ENCODE assay signal across 4 cellular contexts in the genomic region with DNA sequence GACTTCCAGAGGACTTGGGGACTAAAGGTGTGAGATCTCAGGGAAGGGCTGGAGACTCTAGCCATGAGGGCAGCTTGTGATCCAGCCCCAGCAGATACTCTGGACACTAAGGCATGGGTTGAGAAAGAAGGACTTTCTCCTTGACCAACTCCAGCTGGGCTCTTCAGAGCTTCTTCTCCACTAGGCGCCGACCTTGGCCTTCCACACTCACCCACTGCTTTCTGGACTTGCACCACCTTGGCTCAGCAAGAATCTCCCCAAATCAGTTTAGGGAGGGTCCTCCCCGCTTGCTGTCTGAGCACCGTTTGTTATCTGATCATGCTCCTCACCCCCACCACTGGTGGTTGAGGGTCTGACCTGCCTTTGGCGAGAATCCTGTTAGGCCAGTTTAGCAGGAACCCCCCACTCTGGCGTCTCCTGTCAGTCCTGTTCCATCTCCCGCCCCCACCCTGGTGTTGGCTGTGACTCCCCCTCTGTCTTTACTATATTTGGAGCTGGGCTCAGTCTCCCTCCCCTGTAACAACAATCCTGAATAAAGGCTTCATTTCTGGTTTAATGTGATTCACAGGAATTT. TPM values are rescaled to one million over a fixed set of nuclear protein-coding genes. Genes with fewer than 3 reads are reported as not detected.
"Had no signal": no experiment of that assay in that cellular context is flagged by ENCODE, and none has a peak within 500 bp of the region (broad histone marks: within the 10 kb centered on the region; RNA-seq: fewer than 3 reads in every experiment).

No MANE protein-coding gene starts in this region.

RNA-seq across cellular contexts. Expression of gene APOL4, which starts 27.3 kb away (rescaled TPM):
- total RNA-seq: MCF 10A, NCI-H460, PC-9, SK-MEL-5 had no signal
